11 cellular contexts compared by ENCODE assay signal in genomic region chr13:114096811-114097503, GRCh38. TPM values are rescaled to one million over a fixed set of nuclear protein-coding genes. Genes with fewer than 3 reads are reported as not detected.
A peak's percentile ranks its signal among the peaks of the same experiment; 100 is the strongest.
DNase-seq lines count a peak whose midpoint lies in the region; ATAC-seq and TF ChIP-seq lines count a peak whose summit lies in the region.
"Had no signal": no experiment of that assay in that cellular context is flagged by ENCODE, and none has a peak within 500 bp of the region (broad histone marks: within the 10 kb centered on the region; RNA-seq: fewer than 3 reads in every experiment).

No MANE protein-coding gene starts in this region.

- peak overlapping the region in 7 of 11 experiments; percentile 25 to 77 (median 65); a peak in 12 of 22 replicates for H3K27ac ChIP-seq in BLaER1 treated with 17β-estradiol and CSF1 and Interleukin-3, amounts not matched to agents 10 nM and 100 nM
- H3K27ac ChIP-seq in thyroid gland: no peak overlapping the region

- peaks cover 58 to 71% (median 63%) of the 10 kb centered on the region in 11 experiments for H4K20me1 ChIP-seq in BLaER1 treated with 17β-estradiol and CSF1 and Interleukin-3, amounts not matched to agents 10 nM and 100 nM

- H3K27ac Mint-ChIP-seq in Caco-2 (ENCODE audit: unreplicated experiment): peak overlapping the region; percentile 49
- peak overlapping the region; percentile 10 for H3K27ac Mint-ChIP-seq in activated CD4-positive, alpha-beta memory T cell treated with anti-CD3 and anti-CD28 coated beads for 36 hours
- H3K27ac Mint-ChIP-seq in naive thymus-derived CD8-positive, alpha-beta T cell: peak overlapping the region; percentile 71 to 98 (median 89)
- H3K27ac Mint-ChIP-seq: activated B cell treated with CpG ODN at 0.5 μM for 24 hours had no signal

- WGBS in thyroid gland, 2 donors: 93 to 97% methylated on average over 25 to 28 of the region's 28 CpGs

- H3K9me3 ChIP-seq in BLaER1 treated with 17β-estradiol and CSF1 and Interleukin-3, amounts not matched to agents 10 nM and 100 nM (replicated peaks in 1 of 11): peaks cover 24 to 37% (median 29%) of the 10 kb centered on the region in 11 experiments
- H3K9me3 ChIP-seq in Caco-2 (peaks cover 12% of the 10 kb centered on the region), thyroid gland (no peaks in the 10 kb centered on the region)

- CTCF ChIA-PET in Caco-2 (lab: Charles Lee): no interaction called here
- CTCF ChIA-PET in activated CD4-positive, alpha-beta memory T cell treated with anti-CD3 and anti-CD28 coated beads for 36 hours (lab: Charles Lee): no interaction called here

- POLR2A ChIA-PET in Caco-2 (lab: Charles Lee): no interaction called here
- POLR2A ChIA-PET in activated CD4-positive, alpha-beta memory T cell treated with anti-CD3 and anti-CD28 coated beads for 36 hours (lab: Charles Lee): no interaction called here
- POLR2A ChIA-PET in naive thymus-derived CD8-positive, alpha-beta T cell (lab: Charles Lee): interaction anchor here (0.6 to 3.0 kb wide), 5 partner anchors 13 to 52 kb away, joined by 3 to 12 read pairs (median 3); no protein-coding TSS in a partner anchor

- H3K9ac ChIP-seq in BLaER1 treated with 17β-estradiol and CSF1 and Interleukin-3, amounts not matched to agents 10 nM and 100 nM: peak overlapping the region in 7 of 11 experiments; percentile 50 to 64 (median 63); a peak in 12 of 22 replicates

- H3K4me2 ChIP-seq in BLaER1 treated with 17β-estradiol and CSF1 and Interleukin-3, amounts not matched to agents 10 nM and 100 nM: peak overlapping the region; percentile 72 to 89 (median 82)

- intact Hi-C loops in Caco-2 (cut with micrococcal nuclease; ENCODE audit: unreplicated experiment): no loop called here
- intact Hi-C loops in activated CD4-positive, alpha-beta memory T cell treated with anti-CD3 and anti-CD28 coated beads for 36 hours (cut with micrococcal nuclease): no loop called here
- intact Hi-C loops in thyroid gland (cut with DNase I): no loop called here

- TF ChIP-seq CTCF in Caco-2 (IDR thresholded peaks at IDR 0.05; ENCODE audit: insufficient read depth in 1 of 2, low read depth in 1 of 2, low read length in 1 of 2, severe bottlenecking in 1 of 2, unreplicated experiment in 1 of 2): no peak
- no peak for TF ChIP-seq CTCF in thyroid gland (IDR thresholded peaks at IDR 0.05)

- no peak overlapping the region for H3K4me3 ChIP-seq in BLaER1 treated with 17β-estradiol and CSF1 and Interleukin-3, amounts not matched to agents 10 nM and 100 nM
- H3K4me3 ChIP-seq in Caco-2 (ENCODE audit: low read depth, low read length) (no peak overlapping the region), thyroid gland (replicated peaks in 1 of 3) (no peak overlapping the region)
- H3K4me3 ChIP-seq: ascending aorta, esophagus muscularis mucosa had no signal

- no TSS peak for BruUV-seq in Caco-2 (replicated peaks; lab: Mats Ljungman, UMichigan)

- peaks cover 7% of the 10 kb centered on the region for H3K36me3 Mint-ChIP-seq in Caco-2 (ENCODE audit: insufficient read depth, unreplicated experiment)
- peaks cover 50% of the 10 kb centered on the region for H3K36me3 Mint-ChIP-seq in activated CD4-positive, alpha-beta memory T cell treated with anti-CD3 and anti-CD28 coated beads for 36 hours
- peaks cover 23 to 53% (median 25%) of the 10 kb centered on the region in 3 donors for H3K36me3 Mint-ChIP-seq in naive thymus-derived CD8-positive, alpha-beta T cell

- no peak for ATAC-seq in naive thymus-derived CD8-positive, alpha-beta T cell
- ATAC-seq in GM21576 (IDR thresholded peaks at IDR 0.05; ENCODE audit: unreplicated experiment): no peak
- ATAC-seq in GM18502 (IDR thresholded peaks at IDR 0.05; ENCODE audit: poor library complexity, unreplicated experiment): no peak

- no peak for TF ChIP-seq POLR2A in thyroid gland (IDR thresholded peaks at IDR 0.05)

- peaks cover 6% of the 10 kb centered on the region for H3K4me1 Mint-ChIP-seq in Caco-2 (ENCODE audit: low read depth, unreplicated experiment)
- peaks cover 67% of the 10 kb centered on the region for H3K4me1 Mint-ChIP-seq in activated CD4-positive, alpha-beta memory T cell treated with anti-CD3 and anti-CD28 coated beads for 36 hours (ENCODE audit: low read depth)
- H3K4me1 Mint-ChIP-seq in naive thymus-derived CD8-positive, alpha-beta T cell: peaks cover 55 to 84% (median 77%) of the 10 kb centered on the region in 4 donors

- H3K4me3 Mint-ChIP-seq in Caco-2 (ENCODE audit: unreplicated experiment): no peak overlapping the region
- H3K4me3 Mint-ChIP-seq in activated CD4-positive, alpha-beta memory T cell treated with anti-CD3 and anti-CD28 coated beads for 36 hours: no peak overlapping the region
- peak overlapping the region; percentile 31 to 85 (median 66) for H3K4me3 Mint-ChIP-seq in naive thymus-derived CD8-positive, alpha-beta T cell
- H3K4me3 Mint-ChIP-seq: activated B cell treated with CpG ODN at 0.5 μM for 24 hours had no signal

- H3K36me3 ChIP-seq in BLaER1 treated with 17β-estradiol and CSF1 and Interleukin-3, amounts not matched to agents 10 nM and 100 nM: peaks cover 3 to 45% (median 23%) of the 10 kb centered on the region in 11 experiments; a peak in 17 of 22 replicates
- H3K36me3 ChIP-seq in Caco-2 (ENCODE audit: control insufficient read depth, insufficient read depth, low read length) (no peaks in the 10 kb centered on the region), thyroid gland (no peaks in the 10 kb centered on the region)
- H3K36me3 ChIP-seq: ascending aorta, esophagus muscularis mucosa had no signal

- DNase-seq in Caco-2 (peak in 1 of 2 experiments; percentile 26), thyroid gland (no peak)
- no peak for DNase-seq in activated CD4-positive, alpha-beta memory T cell treated with anti-CD3 and anti-CD28 coated beads for 36 hours
- peak in 2 of 10 donors; percentile 7 to 52 for DNase-seq in naive thymus-derived CD8-positive, alpha-beta T cell
- DNase-seq in stimulated activated CD8-positive, alpha-beta memory T cell treated with anti-CD3 and anti-CD28 coated beads, Interleukin-4, amount 100 ng/mL, for 48 hours: no peak
- DNase-seq: activated B cell treated with CpG ODN at 0.5 μM for 24 hours had no signal

- H3K27me3 ChIP-seq in BLaER1 treated with 17β-estradiol and CSF1 and Interleukin-3, amounts not matched to agents 10 nM and 100 nM: no peaks in the 10 kb centered on the region
- no peaks in the 10 kb centered on the region for H3K27me3 ChIP-seq in Caco-2 (replicated peaks; ENCODE audit: control insufficient read depth, insufficient read depth, low read length)
- no peaks in the 10 kb centered on the region for H3K27me3 ChIP-seq in thyroid gland
- H3K27me3 ChIP-seq: ascending aorta, esophagus muscularis mucosa had no signal

- H3K9me3 Mint-ChIP-seq in Caco-2 (ENCODE audit: unreplicated experiment): peaks cover 21% of the 10 kb centered on the region
- peaks cover 41% of the 10 kb centered on the region for H3K9me3 Mint-ChIP-seq in activated CD4-positive, alpha-beta memory T cell treated with anti-CD3 and anti-CD28 coated beads for 36 hours
- H3K9me3 Mint-ChIP-seq in naive thymus-derived CD8-positive, alpha-beta T cell: peaks cover 7 to 39% (median 20%) of the 10 kb centered on the region in 9 donors

- peaks cover 16% of the 10 kb centered on the region for H3K27me3 Mint-ChIP-seq in Caco-2 (ENCODE audit: insufficient read depth, unreplicated experiment)
- no peaks in the 10 kb centered on the region for H3K27me3 Mint-ChIP-seq in activated CD4-positive, alpha-beta memory T cell treated with anti-CD3 and anti-CD28 coated beads for 36 hours
- no peaks in the 10 kb centered on the region for H3K27me3 Mint-ChIP-seq in naive thymus-derived CD8-positive, alpha-beta T cell
- H3K27me3 Mint-ChIP-seq: activated B cell treated with CpG ODN at 0.5 μM for 24 hours had no signal

- peaks cover 49 to 68% (median 64%) of the 10 kb centered on the region in 10 experiments for H3K4me1 ChIP-seq in BLaER1 treated with 17β-estradiol and CSF1 and Interleukin-3, amounts not matched to agents 10 nM and 100 nM
- H3K4me1 ChIP-seq in Caco-2 (no peaks in the 10 kb centered on the region), thyroid gland (peaks cover 4 to 7% of the 10 kb centered on the region in 2 donors)

RNA-seq across cellular contexts. Expression of gene RASA3, which starts 35.5 kb away (rescaled TPM):
- total RNA-seq in Caco-2 (2022) (0.88 and 0.95 TPM in 2 replicates), thyroid gland (10 to 100 TPM; 22.3 to 32.3 (median 25.5) TPM)
- total RNA-seq in activated CD4-positive, alpha-beta memory T cell treated with anti-CD3 and anti-CD28 coated beads for 36 hours: 10 to 100 TPM; 45.9 to 49.3 TPM
- 100 to 1,000 TPM; 194 to 196 TPM for total RNA-seq in naive thymus-derived CD8-positive, alpha-beta T cell
- 100 to 1,000 TPM in 2 of 3 donors, 10 to 100 TPM in 1; 62.2 to 169 (median 105) TPM for polyA plus RNA-seq in naive thymus-derived CD8-positive, alpha-beta T cell

Comparison
In these comparisons a context has a peak if more than half of its experiments do, and no peak if none do; other contexts are left out.
1. H3K27ac ChIP-seq: peak in BLaER1 treated with 17β-estradiol and CSF1 and Interleukin-3, amounts not matched to agents 10 nM and 100 nM (7 of 11); none in thyroid gland (0 of 3).
2. H3K27ac Mint-ChIP-seq: peak in every context shown above with its lines; median percentile 89 in naive thymus-derived CD8-positive, alpha-beta T cell; 49 in Caco-2; 10 in activated CD4-positive, alpha-beta memory T cell treated with anti-CD3 and anti-CD28 coated beads for 36 hours.
3. H3K4me3 Mint-ChIP-seq: peak in naive thymus-derived CD8-positive, alpha-beta T cell (10 of 10); none in Caco-2 (single experiment) and activated CD4-positive, alpha-beta memory T cell treated with anti-CD3 and anti-CD28 coated beads for 36 hours (single experiment).
4. RNA of gene RASA3, which starts 35.5 kb away (total RNA-seq): 194 to 196 TPM in naive thymus-derived CD8-positive, alpha-beta T cell, 45.9 to 49.3 TPM in activated CD4-positive, alpha-beta memory T cell treated with anti-CD3 and anti-CD28 coated beads for 36 hours and 22.3 to 32.3 TPM in thyroid gland; 0.88 to 0.95 TPM in Caco-2; every median in the first group is over 10 times any median in the second.